ENCODE assay signal across 12 cellular contexts in the genomic region with DNA sequence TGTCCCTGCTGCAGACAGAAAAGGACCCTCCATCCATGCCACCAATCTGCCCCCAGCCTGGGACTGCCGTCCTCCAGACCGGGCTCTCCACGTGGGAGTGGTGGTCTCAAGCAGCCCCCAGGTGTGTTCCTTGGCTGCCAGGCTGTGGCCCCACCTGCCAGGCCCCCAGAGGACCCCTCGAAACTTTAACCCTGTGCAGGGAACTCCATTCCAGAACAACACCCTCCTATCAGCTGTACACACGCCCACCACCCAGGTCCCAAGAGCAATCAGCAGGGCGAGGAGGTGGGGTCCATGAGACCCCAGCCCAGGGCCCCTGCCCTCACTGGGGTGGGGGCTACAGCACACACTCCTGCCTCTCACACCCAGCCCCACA. TPM values are rescaled to one million over a fixed set of nuclear protein-coding genes. Genes with fewer than 3 reads are reported as not detected.
DNase-seq lines count a peak whose midpoint lies in the region; ATAC-seq and TF ChIP-seq lines count a peak whose summit lies in the region.
"Had no signal": no experiment of that assay in that cellular context is flagged by ENCODE, and none has a peak within 500 bp of the region (broad histone marks: within the 10 kb centered on the region; RNA-seq: fewer than 3 reads in every experiment).

No MANE protein-coding gene starts in this region.

- H3K27me3 Mint-ChIP-seq in T-helper 2 cell treated with Interferon-gamma antibody and Interleukin-4, amounts not matched to agents 5 μg/mL and 100 μg/mL, for 36 hours (ENCODE audit: low read depth): no peaks in the 10 kb centered on the region
- peaks cover 43% of the 10 kb centered on the region for H3K27me3 Mint-ChIP-seq in central memory CD8-positive, alpha-beta T cell

- no peak overlapping the region for H3K27ac ChIP-seq in osteoblast (ENCODE audit: low read depth, low read length)

- peak overlapping the region; percentile 75 for H3K27ac Mint-ChIP-seq in T-helper 2 cell treated with Interferon-gamma antibody and Interleukin-4, amounts not matched to agents 5 μg/mL and 100 μg/mL, for 36 hours
- H3K27ac Mint-ChIP-seq in central memory CD8-positive, alpha-beta T cell (ENCODE audit: low read depth): no peak overlapping the region

- peaks cover 6% of the 10 kb centered on the region for H3K79me2 ChIP-seq in osteoblast (ENCODE audit: insufficient read depth, low read length)

- peaks cover 4% of the 10 kb centered on the region for H3K4me1 Mint-ChIP-seq in T-helper 2 cell treated with Interferon-gamma antibody and Interleukin-4, amounts not matched to agents 5 μg/mL and 100 μg/mL, for 36 hours (ENCODE audit: low read depth)
- peaks cover 12% of the 10 kb centered on the region for H3K4me1 Mint-ChIP-seq in central memory CD8-positive, alpha-beta T cell

- intact Hi-C loops in head of caudate nucleus (cut with DNase I) (no loop called here), mucosa of descending colon (cut with DNase I, micrococcal nuclease) (no loop called here)

- H3K27me3 ChIP-seq in MG63 (no peaks in the 10 kb centered on the region), osteoblast (ENCODE audit: insufficient read depth, low read length) (no peaks in the 10 kb centered on the region)
- H3K27me3 ChIP-seq: gastrocnemius medialis had no signal

- no peaks in the 10 kb centered on the region for H3K9me3 ChIP-seq in MG63
- H3K9me3 ChIP-seq in osteoblast (ENCODE audit: low read depth, low read length): no peaks in the 10 kb centered on the region
- no peaks in the 10 kb centered on the region for H3K9me3 ChIP-seq in mucosa of descending colon
- H3K9me3 ChIP-seq: gastrocnemius medialis had no signal

- peak overlapping the region; percentile 82 for H3K4me3 Mint-ChIP-seq in T-helper 2 cell treated with Interferon-gamma antibody and Interleukin-4, amounts not matched to agents 5 μg/mL and 100 μg/mL, for 36 hours
- peak overlapping the region; percentile 55 for H3K4me3 Mint-ChIP-seq in central memory CD8-positive, alpha-beta T cell

- peaks cover 18% of the 10 kb centered on the region for H4K20me1 ChIP-seq in osteoblast (ENCODE audit: insufficient read depth, low read length)

- no peak for ATAC-seq in central memory CD8-positive, alpha-beta T cell (replicated peaks; ENCODE audit: extremely low read depth, poor library complexity, severe bottlenecking)
- no peak for ATAC-seq in HG02970 (IDR thresholded peaks at IDR 0.05; ENCODE audit: low FRiP score, unreplicated experiment)
- no peak for ATAC-seq in mucosa of descending colon
- ATAC-seq: gastrocnemius medialis had no signal

- no peaks in the 10 kb centered on the region for H3K9me3 Mint-ChIP-seq in T-helper 2 cell treated with Interferon-gamma antibody and Interleukin-4, amounts not matched to agents 5 μg/mL and 100 μg/mL, for 36 hours
- no peaks in the 10 kb centered on the region for H3K9me3 Mint-ChIP-seq in central memory CD8-positive, alpha-beta T cell

- TF ChIP-seq CTCF in osteoblast (IDR thresholded peaks at IDR 0.05; ENCODE audit: extremely low read depth, low read depth, low read length) (no peak), mucosa of descending colon (IDR thresholded peaks at IDR 0.05) (no peak)

- peaks cover 6% of the 10 kb centered on the region for H3K4me1 ChIP-seq in osteoblast (ENCODE audit: insufficient read depth, low read length)
- H3K4me1 ChIP-seq in mucosa of descending colon (ENCODE audit: low read depth): peaks cover 8% of the 10 kb centered on the region

- H3K4me2 ChIP-seq in osteoblast (ENCODE audit: insufficient read depth, low read length): peak overlapping the region; percentile 40

- no peak overlapping the region for H2AFZ ChIP-seq in osteoblast (ENCODE audit: low read length)

- H3K36me3 ChIP-seq in MG63 (peaks cover 31% of the 10 kb centered on the region), osteoblast (ENCODE audit: insufficient read depth, low read length) (peaks cover 12% of the 10 kb centered on the region), mucosa of descending colon (ENCODE audit: low read depth) (no peaks in the 10 kb centered on the region)
- H3K36me3 ChIP-seq: gastrocnemius medialis had no signal

- no peak for DNase-seq in T-helper 2 cell treated with Interferon-gamma antibody and Interleukin-4, amounts not matched to agents 5 μg/mL and 100 μg/mL, for 36 hours (ENCODE audit: low spot score)
- DNase-seq in T-helper 2 cell (no peak), MG63 (no peak), osteoblast (ENCODE audit: insufficient read length, low spot score, missing footprints) (no peak), head of caudate nucleus (no peak), mucosa of descending colon (no peak)
- DNase-seq in central memory CD8-positive, alpha-beta T cell (ENCODE audit: low spot score in 2 of 2): no peak
- DNase-seq: ACHN; central memory CD4-positive, alpha-beta T cell; gastrocnemius medialis; mammary epithelial cell had no signal

- H3K4me3 ChIP-seq in MG63: peak overlapping the region; percentile 96
- peak overlapping the region; percentile 54 for H3K4me3 ChIP-seq in osteoblast (ENCODE audit: insufficient read depth, low read length)
- H3K4me3 ChIP-seq in mucosa of descending colon: no peak overlapping the region
- H3K4me3 ChIP-seq: gastrocnemius medialis had no signal

- H3K36me3 Mint-ChIP-seq in T-helper 2 cell treated with Interferon-gamma antibody and Interleukin-4, amounts not matched to agents 5 μg/mL and 100 μg/mL, for 36 hours (ENCODE audit: low read depth): no peaks in the 10 kb centered on the region
- peaks cover 1% of the 10 kb centered on the region for H3K36me3 Mint-ChIP-seq in central memory CD8-positive, alpha-beta T cell (ENCODE audit: insufficient read depth)

RNA-seq across cellular contexts. Expression of gene PYCR1, which starts 1.4 kb away (rescaled TPM):
- total RNA-seq in MG63 (2014; rRNA removed; shearing (Covaris generic); ENCODE audit: low replicate concordance): 253 and 283 TPM in 2 replicates
- 121 and 141 TPM in 2 replicates for total RNA-seq in osteoblast
- total RNA-seq in mucosa of descending colon: 10 to 100 TPM; 14.7 to 35.0 (median 28.2) TPM

RNA-seq across cellular contexts. Expression of gene MAFG, which starts 8.2 kb away (rescaled TPM):
- 11.8 and 14.9 TPM in 2 replicates for total RNA-seq in MG63 (2014; rRNA removed; shearing (Covaris generic); ENCODE audit: low replicate concordance)
- total RNA-seq in osteoblast: 27.1 and 32.6 TPM in 2 replicates
- 10 to 100 TPM; 17.4 to 34.0 (median 21.1) TPM for total RNA-seq in mucosa of descending colon

RNA-seq across cellular contexts. Expression of gene MYADML2, which starts 11.3 kb away (rescaled TPM):
- not detected in 2 replicates for total RNA-seq in MG63 (2014; rRNA removed; shearing (Covaris generic); ENCODE audit: low replicate concordance)
- total RNA-seq in osteoblast: not detected in 2 replicates
- total RNA-seq in mucosa of descending colon: under 1 TPM in 1 of 3 donors, not detected in 2; 0.13 TPM
- total RNA-seq: mammary epithelial cell had no signal

RNA-seq across cellular contexts. Expression of gene SIRT7, which starts 17.7 kb away (rescaled TPM):
- total RNA-seq in MG63 (2014; rRNA removed; shearing (Covaris generic); ENCODE audit: low replicate concordance): 22.1 and 25.9 TPM in 2 replicates
- total RNA-seq in osteoblast (15.0 and 22.1 TPM in 2 replicates), mucosa of descending colon (10 to 100 TPM; 50.1 to 83.5 (median 73.7) TPM)

RNA-seq across cellular contexts. Expression of gene PCYT2, which starts 24.5 kb away (rescaled TPM):
- 24.6 and 47.0 TPM in 2 replicates for total RNA-seq in MG63 (2014; rRNA removed; shearing (Covaris generic); ENCODE audit: low replicate concordance)
- total RNA-seq in osteoblast (61.6 and 67.0 TPM in 2 replicates), mucosa of descending colon (10 to 100 TPM; 36.0 to 59.4 (median 58.3) TPM)
